In genomic region chr2:95115418-95115817, GRCh38 we compare ENCODE assay signal across 8 cellular contexts. TPM values are rescaled to one million over a fixed set of nuclear protein-coding genes. Genes with fewer than 3 reads are reported as not detected.
A peak's percentile ranks its signal among the peaks of the same experiment; 100 is the strongest.
DNase-seq lines count a peak whose midpoint lies in the region; ATAC-seq and TF ChIP-seq lines count a peak whose summit lies in the region.

No MANE protein-coding gene starts in this region.

- H3K27me3 Mint-ChIP-seq in activated T-cell treated with anti-CD3 and anti-CD28 coated beads, Interleukin-2, amount 50 U/mL, for 4 hours (ENCODE audit: low read depth), result no peaks in the 10 kb centered on the region

- no peaks in the 10 kb centered on the region for H3K9me2 ChIP-seq in PC-3 (replicated peaks; ENCODE audit: low read length)

- POLR2A ChIA-PET in PC-3 (lab: Charles Lee; ENCODE audit: unreplicated experiment), result interaction anchor here (0.7 kb wide), 1 partner anchor 147 kb away, joined by 6 read pairs; no protein-coding TSS in a partner anchor

- ATAC-seq in GM21381 (IDR thresholded peaks at IDR 0.05; ENCODE audit: unreplicated experiment) (peak; percentile 89), PC-3 (peak; percentile 99)
- ATAC-seq in activated T-cell treated with anti-CD3 and anti-CD28 coated beads, Interleukin-2, amount 50 U/mL, for 4 hours, result peak; percentile 95 to 99

- H3F3A ChIP-seq in PC-3 (ENCODE audit: low read length, unreplicated experiment), result no peaks in the 10 kb centered on the region

- H3K4me3 ChIP-seq in PC-3 (ENCODE audit: low read length) (no peak overlapping the region), fibroblast of mammary gland (ENCODE audit: control insufficient read depth, low read depth, low read length) (no peak overlapping the region)

- no peaks in the 10 kb centered on the region for H3K27me3 ChIP-seq in PC-3 (ENCODE audit: low read length)

- no peak overlapping the region for H2AFZ ChIP-seq in PC-3 (ENCODE audit: low read length)

- no peak overlapping the region for H3K4me3 Mint-ChIP-seq in activated T-cell treated with anti-CD3 and anti-CD28 coated beads, Interleukin-2, amount 50 U/mL, for 4 hours

- H3K9ac ChIP-seq in PC-3 (ENCODE audit: low read length), result no peak overlapping the region

- H3K36me3 Mint-ChIP-seq in activated T-cell treated with anti-CD3 and anti-CD28 coated beads, Interleukin-2, amount 50 U/mL, for 4 hours (ENCODE audit: insufficient read depth), result peaks cover 16% of the 10 kb centered on the region

- peaks cover 43% of the 10 kb centered on the region for H3K36me3 ChIP-seq in PC-3 (ENCODE audit: low read depth, low read length)

- H3K9me3 Mint-ChIP-seq in activated T-cell treated with anti-CD3 and anti-CD28 coated beads, Interleukin-2, amount 50 U/mL, for 4 hours, result no peaks in the 10 kb centered on the region

- CTCF ChIA-PET in PC-3 (lab: Charles Lee), result interaction anchor here (0.7 to 1.0 kb wide), 5 partner anchors 36 to 259 kb away, joined by 4 to 8 read pairs (median 6); no protein-coding TSS in a partner anchor

- intact Hi-C loops in PC-3 (cut with micrococcal nuclease), result loop anchor here (1.0 to 2.0 kb wide), 2 partner anchors 39 to 93 kb away; no protein-coding TSS in a partner anchor

- peaks cover 43% of the 10 kb centered on the region for H3K79me2 ChIP-seq in PC-3 (ENCODE audit: low read length)

- peaks cover 11% of the 10 kb centered on the region; the same call in 1 of the 2 replicates for H4K20me1 ChIP-seq in PC-3 (ENCODE audit: low read length)

- no peak overlapping the region for H3K4me2 ChIP-seq in PC-3 (ENCODE audit: low read length)

- TF ChIP-seq CTCF in PC-3 (conservative IDR thresholded peaks at IDR 0.05; ENCODE audit: low read depth, low read length), result peak; percentile 85
- TF ChIP-seq CTCF in fibroblast of mammary gland (conservative IDR thresholded peaks at IDR 0.05; ENCODE audit: control insufficient read depth, insufficient read depth, low read depth, low read length), result peak; percentile 88

- no peaks in the 10 kb centered on the region for H3K9me3 ChIP-seq in PC-3 (ENCODE audit: low read length)

- peaks cover 39% of the 10 kb centered on the region for H3K4me1 Mint-ChIP-seq in activated T-cell treated with anti-CD3 and anti-CD28 coated beads, Interleukin-2, amount 50 U/mL, for 4 hours (ENCODE audit: low read depth)

- DNase-seq in DMS153 (lab: John Stamatoyannopoulos, UW) (peak; percentile 18), HPDE6-E6E7 (ENCODE audit: extremely low spot score) (peak; percentile 50), PC-3 (peak; percentile 72), fibroblast of mammary gland (ENCODE audit: low read depth) (peak; percentile 63), non-pigmented ciliary epithelial cell (ENCODE audit: low read depth) (peak; percentile 18), superior temporal gyrus (ENCODE audit: extremely low spot score) (peak; percentile 86)
- peak; percentile 67 for DNase-seq in activated T-cell treated with anti-CD3 and anti-CD28 coated beads, Interleukin-2, amount 50 U/mL, for 4 hours

- H3K4me1 ChIP-seq in PC-3 (ENCODE audit: insufficient read depth, low read length), result peaks cover 19% of the 10 kb centered on the region

- no peak overlapping the region for H3K27ac ChIP-seq in PC-3 (ENCODE audit: low read length)

- no TSS peak for BruUV-seq in PC-3 (replicated peaks; lab: Mats Ljungman, UMichigan)

RNA-seq across cellular contexts. Expression of gene MRPS5, which starts 6.2 kb away (rescaled TPM):
- 107 and 136 TPM in 2 replicates for total RNA-seq in PC-3 (2014; rRNA removed)
- total RNA-seq in activated T-cell treated with anti-CD3 and anti-CD28 coated beads, Interleukin-2, amount 50 U/mL, for 4 hours, result 10 to 100 TPM; 67.4 to 71.8 (median 70.2) TPM

RNA-seq across cellular contexts. Expression of gene ZNF514, which starts 44.2 kb away (rescaled TPM):
- total RNA-seq in PC-3 (2014; rRNA removed), result 5.8 and 6.6 TPM in 2 replicates
- total RNA-seq in activated T-cell treated with anti-CD3 and anti-CD28 coated beads, Interleukin-2, amount 50 U/mL, for 4 hours, result 1 to 10 TPM; 4.9 to 6.7 (median 5.7) TPM

RNA-seq across cellular contexts. Expression of gene ZNF2, which starts 50.2 kb away (rescaled TPM):
- 1.4 and 3.1 TPM in 2 replicates for total RNA-seq in PC-3 (2014; rRNA removed)
- total RNA-seq in activated T-cell treated with anti-CD3 and anti-CD28 coated beads, Interleukin-2, amount 50 U/mL, for 4 hours, result 1 to 10 TPM; 2.0 to 3.2 (median 2.1) TPM

Comparison
In these comparisons a context has a peak if more than half of its experiments do, and no peak if none do; other contexts are left out.
1. DNase-seq: peak in every context shown above with its lines; median percentile 86 in superior temporal gyrus; 72 in PC-3; 67 in activated T-cell treated with anti-CD3 and anti-CD28 coated beads, Interleukin-2, amount 50 U/mL, for 4 hours; 63 in fibroblast of mammary gland; 50 in HPDE6-E6E7; 18 in DMS153; 18 in non-pigmented ciliary epithelial cell.